12 cellular contexts compared by ENCODE assay signal in the genomic region with DNA sequence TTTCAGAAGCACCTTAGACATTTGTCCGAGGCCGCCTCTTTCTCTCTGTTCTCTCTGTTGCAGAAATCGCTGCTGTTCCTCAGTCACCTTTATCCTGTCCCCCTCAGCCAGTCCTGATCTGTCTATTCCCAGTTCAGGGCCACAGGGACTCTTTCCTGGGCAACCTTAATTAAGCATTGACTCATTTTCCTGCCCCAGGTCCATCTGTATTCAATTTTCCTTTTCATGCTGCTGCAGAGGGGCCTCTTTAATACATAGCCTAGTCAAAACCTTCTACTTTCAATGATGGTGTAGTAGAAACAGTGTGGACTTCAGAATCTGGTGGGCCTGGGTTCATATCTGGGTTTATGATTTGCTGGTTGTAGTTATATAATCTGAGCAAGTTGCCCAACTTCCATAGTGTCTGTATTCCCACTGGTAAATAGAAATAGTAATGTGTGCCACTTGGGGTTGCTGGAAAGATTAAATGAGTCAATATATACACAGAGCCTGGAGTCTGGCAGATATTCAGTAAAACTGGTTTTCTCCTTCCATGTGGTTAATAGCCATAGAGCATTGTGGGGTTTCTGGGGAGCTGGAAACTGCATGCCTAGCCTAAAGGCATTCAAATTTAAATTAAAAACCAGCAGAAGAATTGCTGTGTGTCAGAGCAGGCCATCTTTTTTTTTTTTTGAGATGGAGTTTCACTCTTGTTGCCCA. TPM values are rescaled to one million over a fixed set of nuclear protein-coding genes. Genes with fewer than 3 reads are reported as not detected.
DNase-seq lines count a peak whose midpoint lies in the region; ATAC-seq and TF ChIP-seq lines count a peak whose summit lies in the region.
"Had no signal": no experiment of that assay in that cellular context is flagged by ENCODE, and none has a peak within 500 bp of the region (broad histone marks: within the 10 kb centered on the region; RNA-seq: fewer than 3 reads in every experiment).

No MANE protein-coding gene starts in this region.

- H3K4me1 Mint-ChIP-seq in activated CD8-positive, alpha-beta T cell treated with anti-CD3 and anti-CD28 coated beads for 36 hours (ENCODE audit: low read depth), result peaks cover 78% of the 10 kb centered on the region
- H3K4me1 Mint-ChIP-seq in CD14-positive monocyte, result peaks cover 34% of the 10 kb centered on the region

- intact Hi-C loops in activated CD8-positive, alpha-beta T cell treated with anti-CD3 and anti-CD28 coated beads for 36 hours (cut with micrococcal nuclease), result no loop called here
- intact Hi-C loops in CD14-positive monocyte (cut with micrococcal nuclease), result loop anchor here in 1 of 2 donors (5.0 kb wide), 1 partner anchor 146 kb away; no protein-coding TSS in a partner anchor

- H3K27ac ChIP-seq in coronary artery, result no peak overlapping the region

- H3K27ac Mint-ChIP-seq in activated CD8-positive, alpha-beta T cell treated with anti-CD3 and anti-CD28 coated beads for 36 hours, result peak overlapping the region; percentile 44
- no peak overlapping the region for H3K27ac Mint-ChIP-seq in CD14-positive monocyte

- H3K27me3 Mint-ChIP-seq in activated CD8-positive, alpha-beta T cell treated with anti-CD3 and anti-CD28 coated beads for 36 hours, result no peaks in the 10 kb centered on the region
- peaks cover 8 to 16% (median 12%) of the 10 kb centered on the region in 3 donors for H3K27me3 Mint-ChIP-seq in CD14-positive monocyte (ENCODE audit: low read depth in 3 of 3)

- POLR2A ChIA-PET in activated CD8-positive, alpha-beta T cell treated with anti-CD3 and anti-CD28 coated beads for 36 hours (lab: Charles Lee), result interaction anchor here (0.6 kb wide), 1 partner anchor 162 kb away, joined by 3 read pairs; no protein-coding TSS in a partner anchor

- DNase-seq in AG09309 (ENCODE audit: low read depth), result peak; percentile 35
- peak; percentile 45 for DNase-seq in EL
- DNase-seq in activated CD8-positive, alpha-beta T cell treated with anti-CD3 and anti-CD28 coated beads for 36 hours, result no peak
- DNase-seq in fibroblast of the aortic adventitia (ENCODE audit: low read depth), result peak; percentile 43
- no peak for DNase-seq in coronary artery (ENCODE audit: low spot score)
- DNase-seq in CD14-positive monocyte (ENCODE audit: low spot score), result no peak
- no peak for DNase-seq in middle frontal gyrus (ENCODE audit: extremely low spot score, low spot score)
- DNase-seq: activated CD4-positive, alpha-beta T cell treated with anti-CD3 and anti-CD28 coated beads for 4 hours; NCI-H748 treated with DMSO at 0.1 percent for 48 hours; occipital lobe; SHP77 treated with DMSO at 0.1 percent for 48 hours had no signal

- no peak overlapping the region for H3K4me3 Mint-ChIP-seq in activated CD8-positive, alpha-beta T cell treated with anti-CD3 and anti-CD28 coated beads for 36 hours
- no peak overlapping the region for H3K4me3 Mint-ChIP-seq in CD14-positive monocyte

- TF ChIP-seq CTCF in AG09309 (IDR thresholded peaks at IDR 0.05; ENCODE audit: control insufficient read depth, insufficient read depth, low read depth, low read length, missing control alignments) (no peak), fibroblast of the aortic adventitia (IDR thresholded peaks at IDR 0.05; ENCODE audit: insufficient read depth, low read length) (no peak), coronary artery (IDR thresholded peaks at IDR 0.05) (no peak), CD14-positive monocyte (IDR thresholded peaks at IDR 0.05) (no peak)
- TF ChIP-seq CTCF in activated CD8-positive, alpha-beta T cell treated with anti-CD3 and anti-CD28 coated beads for 36 hours (IDR thresholded peaks at IDR 0.05), result no peak

- no peak for ATAC-seq in activated CD8-positive, alpha-beta T cell treated with anti-CD3 and anti-CD28 coated beads for 36 hours
- no peak for ATAC-seq in GM19395 (IDR thresholded peaks at IDR 0.05; ENCODE audit: unreplicated experiment)

- H3K4me3 ChIP-seq in AG09309 (ENCODE audit: control insufficient read depth, low read depth, low read length) (no peak overlapping the region), fibroblast of the aortic adventitia (ENCODE audit: low read depth, low read length) (no peak overlapping the region), coronary artery (no peak overlapping the region)

- CTCF ChIA-PET in activated CD8-positive, alpha-beta T cell treated with anti-CD3 and anti-CD28 coated beads for 36 hours (lab: Charles Lee), result interaction anchor here (1.1 to 1.5 kb wide), 2 partner anchors 8 to 184 kb away, joined by 3 to 5 read pairs; no protein-coding TSS in a partner anchor

- H3K36me3 Mint-ChIP-seq in activated CD8-positive, alpha-beta T cell treated with anti-CD3 and anti-CD28 coated beads for 36 hours (ENCODE audit: low read depth), result peaks cover 32% of the 10 kb centered on the region
- H3K36me3 Mint-ChIP-seq in CD14-positive monocyte, result peaks cover 0 to 1% of the 10 kb centered on the region in 2 donors

- H3K9me3 Mint-ChIP-seq in activated CD8-positive, alpha-beta T cell treated with anti-CD3 and anti-CD28 coated beads for 36 hours, result no peaks in the 10 kb centered on the region
- H3K9me3 Mint-ChIP-seq in CD14-positive monocyte, result peaks cover 0 to 2% (median 0%) of the 10 kb centered on the region in 7 donors

RNA-seq across cellular contexts. Expression of a gene that starts 4.5 kb away (rescaled TPM):
- total RNA-seq in activated CD8-positive, alpha-beta T cell treated with anti-CD3 and anti-CD28 coated beads for 36 hours, result 10 to 100 TPM; 40.6 to 42.5 TPM
- total RNA-seq in fibroblast of the aortic adventitia (ENCODE audit: low replicate concordance), result 9.4 and 20.6 TPM in 2 replicates
- polyA plus RNA-seq in CD14-positive monocyte, result 1 to 10 TPM; 1.0 to 1.6 TPM

Comparison
In these comparisons a context has a peak if more than half of its experiments do, and no peak if none do; other contexts are left out.
1. DNase-seq: peak in AG09309 (single experiment), EL (single experiment) and fibroblast of the aortic adventitia (single experiment); none in activated CD8-positive, alpha-beta T cell treated with anti-CD3 and anti-CD28 coated beads for 36 hours (single experiment), coronary artery (single experiment), CD14-positive monocyte (single experiment) and middle frontal gyrus (single experiment).